34 cellular contexts compared by ENCODE assay signal in genomic region chr22:48666620-48667019, GRCh38.
"Had no signal": no experiment of that assay in that cellular context is flagged by ENCODE, and none has a peak within 500 bp of the region (broad histone marks: within the 10 kb centered on the region; RNA-seq: fewer than 3 reads in every experiment).

No MANE protein-coding gene starts in this region.

- H3K27me3 ChIP-seq: breast epithelium, cardiac muscle cell, colonic mucosa had no signal

- H3K4me3 ChIP-seq: breast epithelium, cardiac muscle cell, colonic mucosa, esophagus squamous epithelium had no signal

- H3K27ac Mint-ChIP-seq: activated B cell treated with CpG ODN at 0.5 μM for 24 hours; activated CD4-positive, alpha-beta memory T cell treated with anti-CD3 and anti-CD28 coated beads, Interleukin-2, amount 10 ng/mL, durations not matched to agents 7 days and 5 days; activated CD4-positive, alpha-beta T cell treated with anti-CD3 and anti-CD28 coated beads, Interleukin-2, amount 10 ng/mL, durations not matched to agents 7 days and 5 days; activated naive CD4-positive, alpha-beta T cell treated with anti-CD3 and anti-CD28 coated beads, Interleukin-2, amount 10 ng/mL, durations not matched to agents 7 days and 5 days; activated naive CD4-positive, alpha-beta T cell treated with anti-CD3 and anti-CD28 coated beads, Interleukin-2, amount 50 U/mL, for 72 hours; activated naive CD8-positive, alpha-beta T cell treated with anti-CD3 and anti-CD28 coated beads, Interleukin-2, amount 10 ng/mL, durations not matched to agents 7 days and 5 days; activated T-cell treated with anti-CD3 and anti-CD28 coated beads, Interleukin-2, amount 50 U/mL, for 24 hours; activated T-cell treated with anti-CD3 and anti-CD28 coated beads, Interleukin-2, amount 50 U/mL, for 72 hours; T-helper 17 cell; T-helper 2 cell treated with Interferon-gamma antibody and Interleukin-4, amounts not matched to agents 5 μg/mL and 100 μg/mL, for 36 hours had no signal

- H3K27me3 Mint-ChIP-seq: activated B cell treated with CpG ODN at 0.5 μM for 24 hours; activated CD4-positive, alpha-beta memory T cell treated with anti-CD3 and anti-CD28 coated beads, Interleukin-2, amount 10 ng/mL, durations not matched to agents 7 days and 5 days; activated CD4-positive, alpha-beta T cell treated with anti-CD3 and anti-CD28 coated beads, Interleukin-2, amount 10 ng/mL, durations not matched to agents 7 days and 5 days; activated naive CD4-positive, alpha-beta T cell treated with anti-CD3 and anti-CD28 coated beads, Interleukin-2, amount 10 ng/mL, durations not matched to agents 7 days and 5 days; activated naive CD8-positive, alpha-beta T cell treated with anti-CD3 and anti-CD28 coated beads, Interleukin-2, amount 10 ng/mL, durations not matched to agents 7 days and 5 days; activated T-cell treated with anti-CD3 and anti-CD28 coated beads, Interleukin-2, amount 50 U/mL, for 24 hours; brain; T-helper 17 cell had no signal

- FAIRE-seq: endometrium, endothelial cell of umbilical vein, frontal cortex had no signal

- H3K36me3 ChIP-seq: breast epithelium, cardiac muscle cell, colonic mucosa, esophagus squamous epithelium had no signal

- H3K36me3 Mint-ChIP-seq: activated naive CD4-positive, alpha-beta T cell treated with anti-CD3 and anti-CD28 coated beads, Interleukin-2, amount 10 ng/mL, durations not matched to agents 7 days and 5 days; activated naive CD8-positive, alpha-beta T cell treated with anti-CD3 and anti-CD28 coated beads, Interleukin-2, amount 10 ng/mL, durations not matched to agents 7 days and 5 days had no signal

- ATAC-seq: activated CD4-positive, CD25-positive, alpha-beta regulatory T cell treated with anti-CD3 and anti-CD28 coated beads, Interleukin-2, amount 50 U/mL, for 24 hours; activated naive CD4-positive, alpha-beta T cell treated with anti-CD3 and anti-CD28 coated beads, Interleukin-2, amount 50 U/mL, for 72 hours; activated T-cell treated with anti-CD3 and anti-CD28 coated beads, Interleukin-2, amount 50 U/mL, for 72 hours; T-helper 17 cell had no signal

- H3K27ac ChIP-seq: breast epithelium, cardiac muscle cell, colonic mucosa, epithelial cell of prostate, esophagus squamous epithelium, WERI-Rb-1 had no signal

- H3K9me3 ChIP-seq: colonic mucosa had no signal

- H3K4me1 Mint-ChIP-seq: activated B cell treated with CpG ODN at 0.5 μM for 24 hours; activated CD4-positive, alpha-beta memory T cell treated with anti-CD3 and anti-CD28 coated beads, Interleukin-2, amount 10 ng/mL, durations not matched to agents 7 days and 5 days; activated CD4-positive, alpha-beta T cell treated with anti-CD3 and anti-CD28 coated beads, Interleukin-2, amount 10 ng/mL, durations not matched to agents 7 days and 5 days; activated naive CD4-positive, alpha-beta T cell treated with anti-CD3 and anti-CD28 coated beads, Interleukin-2, amount 10 ng/mL, durations not matched to agents 7 days and 5 days; activated naive CD8-positive, alpha-beta T cell treated with anti-CD3 and anti-CD28 coated beads, Interleukin-2, amount 10 ng/mL, durations not matched to agents 7 days and 5 days; T-helper 17 cell had no signal

- H3K4me1 ChIP-seq: breast epithelium, colonic mucosa, esophagus squamous epithelium had no signal

- H3K4me3 Mint-ChIP-seq: activated B cell treated with CpG ODN at 0.5 μM for 24 hours; activated CD4-positive, alpha-beta memory T cell treated with anti-CD3 and anti-CD28 coated beads, Interleukin-2, amount 10 ng/mL, durations not matched to agents 7 days and 5 days; activated CD4-positive, alpha-beta T cell treated with anti-CD3 and anti-CD28 coated beads, Interleukin-2, amount 10 ng/mL, durations not matched to agents 7 days and 5 days; activated naive CD4-positive, alpha-beta T cell treated with anti-CD3 and anti-CD28 coated beads, Interleukin-2, amount 10 ng/mL, durations not matched to agents 7 days and 5 days; activated naive CD8-positive, alpha-beta T cell treated with anti-CD3 and anti-CD28 coated beads, Interleukin-2, amount 10 ng/mL, durations not matched to agents 7 days and 5 days; activated T-cell treated with anti-CD3 and anti-CD28 coated beads, Interleukin-2, amount 50 U/mL, for 24 hours; activated T-cell treated with anti-CD3 and anti-CD28 coated beads, Interleukin-2, amount 50 U/mL, for 72 hours; brain; T-helper 17 cell; T-helper 2 cell treated with Interferon-gamma antibody and Interleukin-4, amounts not matched to agents 5 μg/mL and 100 μg/mL, for 36 hours had no signal

- DNase-seq: activated B cell treated with CpG ODN at 0.5 μM for 24 hours; activated CD4-positive, alpha-beta memory T cell treated with anti-CD3 and anti-CD28 coated beads, Interleukin-2, amount 10 ng/mL, durations not matched to agents 7 days and 5 days; activated CD4-positive, alpha-beta T cell treated with anti-CD3 and anti-CD28 coated beads for 4 hours; activated CD4-positive, alpha-beta T cell treated with anti-CD3 and anti-CD28 coated beads, Interleukin-2, amount 10 ng/mL, durations not matched to agents 7 days and 5 days; activated CD4-positive, alpha-beta T cell treated with anti-CD3 and anti-CD28 coated beads, Interleukin-2, amount 50 U/mL, for 4 hours; activated CD8-positive, alpha-beta memory T cell treated with anti-CD3 and anti-CD28 coated beads, Interleukin-2, amount 50 U/mL, for 48 hours; activated gamma-delta T cell; activated naive CD4-positive, alpha-beta T cell; activated naive CD4-positive, alpha-beta T cell treated with anti-CD3 and anti-CD28 coated beads, Interleukin-2, amount 10 ng/mL, durations not matched to agents 7 days and 5 days; activated naive CD8-positive, alpha-beta T cell treated with anti-CD3 and anti-CD28 coated beads, Interleukin-2, amount 10 ng/mL, durations not matched to agents 7 days and 5 days; activated T-cell treated with anti-CD3 and anti-CD28 coated beads for 4 hours; activated T-cell treated with anti-CD3 and anti-CD28 coated beads, Interleukin-2, amount 50 U/mL, for 24 hours; activated T-cell treated with anti-CD3 and anti-CD28 coated beads, Interleukin-2, amount 50 U/mL, for 72 hours; anterior cingulate cortex; central memory CD4-positive, alpha-beta T cell; cerebellar nuclear complex; colonic mucosa; effector CD8-positive, alpha-beta T cell; esophagus squamous epithelium; head of caudate nucleus; T-helper 1 cell; T-helper 17 cell; T1000; WERI-Rb-1 had no signal
